In genomic region chr9:79425840-79426239, GRCh38 we compare ENCODE assay signal across 25 cellular contexts.
DNase-seq lines count a peak whose midpoint lies in the region; ATAC-seq, FAIRE-seq and TF ChIP-seq lines count a peak whose summit lies in the region.
"Had no signal": no experiment of that assay in that cellular context is flagged by ENCODE, and none has a peak within 500 bp of the region (broad histone marks: within the 10 kb centered on the region; RNA-seq: fewer than 3 reads in every experiment).

No MANE protein-coding gene starts in this region.

- no peak overlapping the region for H3K4me3 Mint-ChIP-seq in stimulated activated effector memory CD8-positive, alpha-beta T cell treated with anti-CD3 and anti-CD28 coated beads, Interleukin-12 subunit alpha, Interleukin-12 subunit beta, amount 100 ng/mL, for 72 hours
- H3K4me3 Mint-ChIP-seq: CD14-positive monocyte; CD4-positive, CD25-positive, alpha-beta regulatory T cell; CD8-positive, alpha-beta memory T cell had no signal

- no peak for ATAC-seq in stimulated activated effector memory CD8-positive, alpha-beta T cell treated with anti-CD3 and anti-CD28 coated beads, Interleukin-12 subunit alpha, Interleukin-12 subunit beta, amount 100 ng/mL, for 72 hours

- no peaks in the 10 kb centered on the region for H3K36me3 Mint-ChIP-seq in stimulated activated effector memory CD8-positive, alpha-beta T cell treated with anti-CD3 and anti-CD28 coated beads, Interleukin-12 subunit alpha, Interleukin-12 subunit beta, amount 100 ng/mL, for 72 hours
- H3K36me3 Mint-ChIP-seq: CD14-positive monocyte; CD4-positive, CD25-positive, alpha-beta regulatory T cell; CD8-positive, alpha-beta memory T cell had no signal

- DNase-seq in H54 (ENCODE audit: insufficient read length, low spot score) (no peak), HEK293T (ENCODE audit: extremely low spot score) (no peak), SIG-M5 (lab: John Stamatoyannopoulos, UW) (no peak), HPDE6-E6E7 (ENCODE audit: extremely low spot score) (no peak)
- DNase-seq in stimulated activated effector memory CD8-positive, alpha-beta T cell treated with anti-CD3 and anti-CD28 coated beads, Interleukin-12 subunit alpha, Interleukin-12 subunit beta, amount 100 ng/mL, for 72 hours (ENCODE audit: low spot score in 2 of 2) = no peak
- DNase-seq: 8988T; ACHN; BE2C; C1 segment of cervical spinal cord; CD4-positive, alpha-beta memory T cell; CD4-positive, CD25-positive, alpha-beta regulatory T cell; CD8-positive, alpha-beta memory T cell; COR-L47; DMS 273 treated with DMSO at 0.1 percent for 48 hours; DMS153; DMS53; DMS79; DND-41; EL; GF-D8 had no signal

- H3K27ac Mint-ChIP-seq in stimulated activated effector memory CD8-positive, alpha-beta T cell treated with anti-CD3 and anti-CD28 coated beads, Interleukin-12 subunit alpha, Interleukin-12 subunit beta, amount 100 ng/mL, for 72 hours = no peak overlapping the region
- H3K27ac Mint-ChIP-seq: CD14-positive monocyte; CD4-positive, alpha-beta memory T cell; CD4-positive, CD25-positive, alpha-beta regulatory T cell; CD8-positive, alpha-beta memory T cell had no signal

- no peaks in the 10 kb centered on the region for H3K4me1 Mint-ChIP-seq in stimulated activated effector memory CD8-positive, alpha-beta T cell treated with anti-CD3 and anti-CD28 coated beads, Interleukin-12 subunit alpha, Interleukin-12 subunit beta, amount 100 ng/mL, for 72 hours
- H3K4me1 Mint-ChIP-seq: CD14-positive monocyte; CD4-positive, alpha-beta memory T cell; CD4-positive, CD25-positive, alpha-beta regulatory T cell; CD8-positive, alpha-beta memory T cell had no signal

- FAIRE-seq in G401.6 (lab: Jason Lieb, UNC) (peak; percentile 73), H54 (lab: Jason Lieb, UNC) (peak; percentile 65)
- FAIRE-seq: A204.1, GM12891, GM19239 had no signal

- H3K9me3 Mint-ChIP-seq in stimulated activated effector memory CD8-positive, alpha-beta T cell treated with anti-CD3 and anti-CD28 coated beads, Interleukin-12 subunit alpha, Interleukin-12 subunit beta, amount 100 ng/mL, for 72 hours = peaks cover 11% of the 10 kb centered on the region

- TF ChIP-seq POLR2A in H54 (IDR thresholded peaks at IDR 0.05; ENCODE audit: low read depth, low read length) = no peak

- CTCF ChIA-PET in HEK293T (lab: Yijun Ruan, JAX) = no interaction called here

- POLR2A ChIA-PET in HEK293T (lab: Yijun Ruan, JAX) = no interaction called here

TF ChIP-seq in HEK293T, 16 proteins besides CTCF, POLR2A, EP300 and RAD21:
- TF ChIP-seq CTBP1 (IDR thresholded peaks at IDR 0.05; ENCODE audit: borderline replicate concordance) (peak; percentile 42; the same call in 1 of the 2 replicates), TARDBP (IDR thresholded peaks at IDR 0.05) (no peak)
